In genomic region chr2:173914055-173914922, GRCh38 we compare ENCODE assay signal across 27 cellular contexts. TPM values are rescaled to one million over a fixed set of nuclear protein-coding genes. Genes with fewer than 3 reads are reported as not detected.
DNase-seq lines count a peak whose midpoint lies in the region; ATAC-seq, FAIRE-seq and TF ChIP-seq lines count a peak whose summit lies in the region.
"Had no signal": no experiment of that assay in that cellular context is flagged by ENCODE, and none has a peak within 500 bp of the region (broad histone marks: within the 10 kb centered on the region; RNA-seq: fewer than 3 reads in every experiment).

No MANE protein-coding gene starts in this region.

- no peaks in the 10 kb centered on the region for H3K9me3 Mint-ChIP-seq in activated CD8-positive, alpha-beta T cell treated with anti-CD3 and anti-CD28 coated beads for 36 hours
- no peaks in the 10 kb centered on the region for H3K9me3 Mint-ChIP-seq in activated CD8-positive, alpha-beta T cell treated with anti-CD3 and anti-CD28 coated beads, Interleukin-2, amount 10 ng/mL, durations not matched to agents 7 days and 5 days (ENCODE audit: insufficient read depth)
- H3K9me3 Mint-ChIP-seq in nephron progenitor cell, result no peaks in the 10 kb centered on the region
- H3K9me3 Mint-ChIP-seq in immature natural killer cell, result no peaks in the 10 kb centered on the region
- H3K9me3 Mint-ChIP-seq: activated B cell treated with CpG ODN at 0.5 μM for 24 hours; activated CD4-positive, alpha-beta memory T cell treated with anti-CD3 and anti-CD28 coated beads for 36 hours; central memory CD8-positive, alpha-beta T cell had no signal

- no peak overlapping the region for H3K4me3 Mint-ChIP-seq in activated CD8-positive, alpha-beta T cell treated with anti-CD3 and anti-CD28 coated beads for 36 hours
- H3K4me3 Mint-ChIP-seq in activated CD8-positive, alpha-beta T cell treated with anti-CD3 and anti-CD28 coated beads, Interleukin-2, amount 10 ng/mL, durations not matched to agents 7 days and 5 days, result no peak overlapping the region
- no peak overlapping the region for H3K4me3 Mint-ChIP-seq in nephron progenitor cell
- H3K4me3 Mint-ChIP-seq in immature natural killer cell, result no peak overlapping the region
- H3K4me3 Mint-ChIP-seq: activated B cell treated with CpG ODN at 0.5 μM for 24 hours; activated CD4-positive, alpha-beta memory T cell treated with anti-CD3 and anti-CD28 coated beads for 36 hours; B cell; central memory CD8-positive, alpha-beta T cell had no signal

- no peak for ATAC-seq in activated CD8-positive, alpha-beta T cell treated with anti-CD3 and anti-CD28 coated beads for 36 hours
- ATAC-seq in activated CD8-positive, alpha-beta T cell treated with anti-CD3 and anti-CD28 coated beads, Interleukin-2, amount 10 ng/mL, durations not matched to agents 7 days and 5 days, result no peak
- no peak for ATAC-seq in HG02981 (IDR thresholded peaks at IDR 0.05; ENCODE audit: unreplicated experiment)
- ATAC-seq: gastrocnemius medialis; lower lobe of right lung; SK-N-SH treated with all-trans-retinoic acid at 6 μM for 48 hours; stimulated activated naive CD8-positive, alpha-beta T cell treated with anti-CD3 and anti-CD28 coated beads, Interleukin-15, Interleukin-2, amounts not matched to agents 100 U/mL and 50 U/mL, for 24 hours had no signal

- intact Hi-C loops in activated CD8-positive, alpha-beta T cell treated with anti-CD3 and anti-CD28 coated beads for 36 hours (cut with micrococcal nuclease), result no loop called here

- H3K27me3 Mint-ChIP-seq in activated CD8-positive, alpha-beta T cell treated with anti-CD3 and anti-CD28 coated beads for 36 hours, result no peaks in the 10 kb centered on the region
- no peaks in the 10 kb centered on the region for H3K27me3 Mint-ChIP-seq in activated CD8-positive, alpha-beta T cell treated with anti-CD3 and anti-CD28 coated beads, Interleukin-2, amount 10 ng/mL, durations not matched to agents 7 days and 5 days (ENCODE audit: low read depth)
- H3K27me3 Mint-ChIP-seq in nephron progenitor cell (ENCODE audit: low read depth, poor library complexity) (no peaks in the 10 kb centered on the region), immature natural killer cell (ENCODE audit: low read depth in 3 of 3) (no peaks in the 10 kb centered on the region)
- H3K27me3 Mint-ChIP-seq: activated B cell treated with CpG ODN at 0.5 μM for 24 hours; activated CD4-positive, alpha-beta memory T cell treated with anti-CD3 and anti-CD28 coated beads for 36 hours; B cell; central memory CD8-positive, alpha-beta T cell had no signal

- peaks cover 18% of the 10 kb centered on the region for H3K4me1 Mint-ChIP-seq in activated CD8-positive, alpha-beta T cell treated with anti-CD3 and anti-CD28 coated beads for 36 hours (ENCODE audit: low read depth)
- H3K4me1 Mint-ChIP-seq in activated CD8-positive, alpha-beta T cell treated with anti-CD3 and anti-CD28 coated beads, Interleukin-2, amount 10 ng/mL, durations not matched to agents 7 days and 5 days (ENCODE audit: low read depth), result peaks cover 13% of the 10 kb centered on the region
- no peaks in the 10 kb centered on the region for H3K4me1 Mint-ChIP-seq in nephron progenitor cell
- H3K4me1 Mint-ChIP-seq in immature natural killer cell, result peaks cover 42 to 87% of the 10 kb centered on the region in 2 donors

- peak; percentile 67 for FAIRE-seq in GM12892 (lab: Jason Lieb, UNC)
- FAIRE-seq: A204.1, H54, keratinocyte had no signal

- H3K27ac Mint-ChIP-seq in activated CD8-positive, alpha-beta T cell treated with anti-CD3 and anti-CD28 coated beads for 36 hours, result peak overlapping the region; percentile 78
- no peak overlapping the region for H3K27ac Mint-ChIP-seq in activated CD8-positive, alpha-beta T cell treated with anti-CD3 and anti-CD28 coated beads, Interleukin-2, amount 10 ng/mL, durations not matched to agents 7 days and 5 days
- peak overlapping the region; percentile 21 for H3K27ac Mint-ChIP-seq in nephron progenitor cell
- H3K27ac Mint-ChIP-seq in immature natural killer cell, result peak overlapping the region in 3 of 6 donors; percentile 30 to 60 (median 53)
- H3K27ac Mint-ChIP-seq: activated B cell treated with CpG ODN at 0.5 μM for 24 hours; activated CD4-positive, alpha-beta memory T cell treated with anti-CD3 and anti-CD28 coated beads for 36 hours; B cell had no signal

- no peak for TF ChIP-seq CTCF in activated CD8-positive, alpha-beta T cell treated with anti-CD3 and anti-CD28 coated beads for 36 hours (IDR thresholded peaks at IDR 0.05)
- no peak for TF ChIP-seq CTCF in nephron progenitor cell (IDR thresholded peaks at IDR 0.05)

- peaks cover 58% of the 10 kb centered on the region for H3K36me3 Mint-ChIP-seq in activated CD8-positive, alpha-beta T cell treated with anti-CD3 and anti-CD28 coated beads for 36 hours (ENCODE audit: low read depth)
- peaks cover 61% of the 10 kb centered on the region for H3K36me3 Mint-ChIP-seq in activated CD8-positive, alpha-beta T cell treated with anti-CD3 and anti-CD28 coated beads, Interleukin-2, amount 10 ng/mL, durations not matched to agents 7 days and 5 days (ENCODE audit: low read depth)
- H3K36me3 Mint-ChIP-seq in nephron progenitor cell (ENCODE audit: low read depth) (peaks cover 69% of the 10 kb centered on the region), immature natural killer cell (peaks cover 7 to 38% (median 29%) of the 10 kb centered on the region in 3 donors)

- CTCF ChIA-PET in activated CD8-positive, alpha-beta T cell treated with anti-CD3 and anti-CD28 coated beads for 36 hours (lab: Charles Lee), result no interaction called here
- CTCF ChIA-PET in activated CD8-positive, alpha-beta T cell treated with anti-CD3 and anti-CD28 coated beads, Interleukin-2, amount 10 ng/mL, durations not matched to agents 7 days and 5 days (lab: Charles Lee), result no interaction called here

- no peak for TF ChIP-seq POLR2A in GM12892 (IDR thresholded peaks at IDR 0.05; ENCODE audit: low read depth, low read length)

- no peak for DNase-seq in activated CD8-positive, alpha-beta T cell treated with anti-CD3 and anti-CD28 coated beads for 36 hours
- no peak for DNase-seq in activated CD8-positive, alpha-beta T cell treated with anti-CD3 and anti-CD28 coated beads, Interleukin-2, amount 10 ng/mL, durations not matched to agents 7 days and 5 days
- DNase-seq in GM12892 (ENCODE audit: insufficient read length), result no peak
- DNase-seq in amniotic epithelial cell (ENCODE audit: low read depth), result peak; percentile 30
- DNase-seq in nephron progenitor cell, result no peak
- DNase-seq in immature natural killer cell, result no peak
- DNase-seq in NCI-H146 treated with DMSO at 0.1 percent for 48 hours (lab: John Stamatoyannopoulos, UW; ENCODE audit: unreplicated experiment), result no peak
- DNase-seq: activated B cell treated with CpG ODN at 0.5 μM for 24 hours; activated CD4-positive, alpha-beta memory T cell treated with anti-CD3 and anti-CD28 coated beads for 36 hours; activated naive CD4-positive, alpha-beta T cell; gastrocnemius medialis; hypothalamus; lower lobe of right lung; MM.1S; NCI-H1436; NCI-H510A treated with DMSO at 0.1 percent for 48 hours; stimulated activated CD4-positive, alpha-beta T cell treated with anti-CD3 and anti-CD28 coated beads, Interleukin-4, amount 100 ng/mL, for 4 hours; stimulated activated naive CD8-positive, alpha-beta T cell treated with anti-CD3 and anti-CD28 coated beads, Interleukin-15, Interleukin-2, amounts not matched to agents 100 U/mL and 50 U/mL, for 24 hours; T-helper 9 cell; tibial artery had no signal

- POLR2A ChIA-PET in activated CD8-positive, alpha-beta T cell treated with anti-CD3 and anti-CD28 coated beads for 36 hours (lab: Charles Lee), result no interaction called here
- POLR2A ChIA-PET in activated CD8-positive, alpha-beta T cell treated with anti-CD3 and anti-CD28 coated beads, Interleukin-2, amount 10 ng/mL, durations not matched to agents 7 days and 5 days (lab: Charles Lee), result no interaction called here

RNA-seq across cellular contexts. Expression of gene SP3, which starts 50.9 kb away (rescaled TPM):
- total RNA-seq in activated CD8-positive, alpha-beta T cell treated with anti-CD3 and anti-CD28 coated beads for 36 hours, result 10 to 100 TPM; 80.5 to 84.0 TPM
- total RNA-seq in activated CD8-positive, alpha-beta T cell treated with anti-CD3 and anti-CD28 coated beads, Interleukin-2, amount 10 ng/mL, durations not matched to agents 7 days and 5 days, result 100 to 1,000 TPM in 1 of 2 experiments, 10 to 100 TPM in 1; 95.9 to 102 TPM
- 36.5 TPM for polyA plus RNA-seq in GM12892 (2012; ENCODE audit: missing spikeins)
- 10 to 100 TPM; 48.6 to 77.4 (median 53.2) TPM for polyA plus RNA-seq in immature natural killer cell
